In genomic region chr14:52776816-52777215, GRCh38 we compare ENCODE assay signal across 24 cellular contexts. TPM values are rescaled to one million over a fixed set of nuclear protein-coding genes. Genes with fewer than 3 reads are reported as not detected.
A peak's percentile ranks its signal among the peaks of the same experiment; 100 is the strongest.
DNase-seq lines count a peak whose midpoint lies in the region; ATAC-seq, FAIRE-seq and TF ChIP-seq lines count a peak whose summit lies in the region.
"Had no signal": no experiment of that assay in that cellular context is flagged by ENCODE, and none has a peak within 500 bp of the region (broad histone marks: within the 10 kb centered on the region; RNA-seq: fewer than 3 reads in every experiment).

No MANE protein-coding gene starts in this region.

- intact Hi-C loops in CD4-positive, alpha-beta T cell (cut with DNase I, micrococcal nuclease) = loop anchor here (5.0 to 10.0 kb wide), 2 partner anchors 35 to 472 kb away; no protein-coding TSS in a partner anchor
- intact Hi-C loops in cardiac septum (cut with DNase I) = no loop called here

- no peaks in the 10 kb centered on the region for H3K27me3 ChIP-seq in CD4-positive, alpha-beta T cell (ENCODE audit: control insufficient read depth, insufficient read depth, low read length)

- POLR2A ChIA-PET in CD4-positive, alpha-beta T cell (lab: Charles Lee) = interaction anchor here (1.0 to 1.4 kb wide), 3 partner anchors 14 to 224 kb away, joined by 4 to 6 read pairs (median 5); partner anchors contain the start of genes ERO1A, GPR137C and TXNDC16

- H3K4me3 Mint-ChIP-seq in CD4-positive, alpha-beta T cell = no peak overlapping the region
- H3K4me3 Mint-ChIP-seq: IgD-negative memory B cell, T-helper 17 cell had no signal

- no peak for DNase-seq in CD4-positive, alpha-beta T cell
- DNase-seq in HTR-8/SVneo (ENCODE audit: insufficient read length, low spot score) (no peak), iPS-NIHi7 (ENCODE audit: extremely low spot score) (peak; percentile 10), cardiac septum (ENCODE audit: low spot score) (no peak), midbrain (lab: John Stamatoyannopoulos, UW) (no peak)
- DNase-seq: ACHN, DMS 273 treated with DMSO at 0.1 percent for 48 hours, H7, Kasumi-1, MM.1S, NCI-H1092 treated with DMSO at 0.1 percent for 48 hours, NCI-H146, NCI-H2081, NCI-H510A, PC-3, SIG-M5, T-helper 17 cell had no signal

- FAIRE-seq in HTR-8/SVneo (lab: Jason Lieb, UNC) = peak; percentile 85
- FAIRE-seq: GM12878 had no signal

- CTCF ChIA-PET in CD4-positive, alpha-beta T cell (lab: Charles Lee) = interaction anchor here (0.7 to 1.1 kb wide), 3 partner anchors 13 to 142 kb away, joined by 3 to 4 read pairs (median 3); no protein-coding TSS in a partner anchor

- no peak for TF ChIP-seq CTCF in 22Rv1 (IDR thresholded peaks at IDR 0.05)
- peak; percentile 44 for TF ChIP-seq CTCF in CD4-positive, alpha-beta T cell (IDR thresholded peaks at IDR 0.05)

- H3K4me1 Mint-ChIP-seq in CD4-positive, alpha-beta T cell (ENCODE audit: low read depth) = no peaks in the 10 kb centered on the region
- H3K4me1 Mint-ChIP-seq: IgD-negative memory B cell had no signal

- no peaks in the 10 kb centered on the region for H3K9me3 ChIP-seq in CD4-positive, alpha-beta T cell (ENCODE audit: control insufficient read depth, low read length)

- H3K27me3 Mint-ChIP-seq in CD4-positive, alpha-beta T cell = no peaks in the 10 kb centered on the region
- H3K27me3 Mint-ChIP-seq: IgD-negative memory B cell, T-helper 17 cell had no signal

- no peaks in the 10 kb centered on the region for H3K9me3 Mint-ChIP-seq in CD4-positive, alpha-beta T cell
- H3K9me3 Mint-ChIP-seq: IgD-negative memory B cell had no signal

- peak; percentile 56 for ATAC-seq in CD4-positive, alpha-beta T cell (ENCODE audit: poor library complexity)
- no peak for ATAC-seq in GM21390 (IDR thresholded peaks at IDR 0.05; ENCODE audit: unreplicated experiment)
- ATAC-seq: GM12878, PC-3, T-helper 17 cell had no signal

- peaks cover 56% of the 10 kb centered on the region for H3K36me3 Mint-ChIP-seq in CD4-positive, alpha-beta T cell (ENCODE audit: low read depth)

- H3K27ac Mint-ChIP-seq in CD4-positive, alpha-beta T cell = peak overlapping the region; percentile 37
- H3K27ac Mint-ChIP-seq: IgD-negative memory B cell, T-helper 17 cell had no signal

- peak overlapping the region; percentile 2; the same call in 1 of the 2 replicates for H3K27ac ChIP-seq in 22Rv1
- no peak overlapping the region for H3K27ac ChIP-seq in CD4-positive, alpha-beta T cell (ENCODE audit: low read depth, low read length)
- H3K27ac ChIP-seq: C4-2B, HL-60, RWPE1 had no signal

RNA-seq across cellular contexts. Expression of gene GNPNAT1, which starts 14.6 kb away (rescaled TPM):
- total RNA-seq in CD4-positive, alpha-beta T cell = 1 to 10 TPM; 3.8 to 4.6 TPM
- 7.7 TPM for total RNA-seq in cardiac septum

RNA-seq across cellular contexts. Expression of gene STYX, which starts 46.9 kb away (rescaled TPM):
- total RNA-seq in CD4-positive, alpha-beta T cell = 10 to 100 TPM; 15.3 to 16.2 TPM
- 12.2 TPM for total RNA-seq in cardiac septum
